ENCODE assay signal across 8 cellular contexts in genomic region chr20:38446441-38447209, GRCh38. TPM values are rescaled to one million over a fixed set of nuclear protein-coding genes. Genes with fewer than 3 reads are reported as not detected.
DNase-seq lines count a peak whose midpoint lies in the region; ATAC-seq and TF ChIP-seq lines count a peak whose summit lies in the region.

No MANE protein-coding gene starts in this region.

- intact Hi-C loops in OCI-LY7 (cut with micrococcal nuclease; ENCODE audit: unreplicated experiment) (loop anchor here (1.0 to 10.0 kb wide), 2 partner anchors 11 to 518 kb away; partner anchors contain the start of genes DHX35 and SNHG17), mucosa of descending colon (cut with DNase I, micrococcal nuclease) (no loop called here)

- POLR2A ChIA-PET in OCI-LY7 (lab: Charles Lee): interaction anchor here (0.7 to 2.8 kb wide), 6 partner anchors 9 to 26 kb away, joined by 3 to 27 read pairs (median 8); partner anchors contain the start of genes RALGAPB and SNHG17

- peak; percentile 26; the same call in 1 of the 2 replicates for TF ChIP-seq EP300 in Ishikawa (IDR thresholded peaks at IDR 0.05; ENCODE audit: borderline replicate concordance)

- H3K4me2 ChIP-seq in OCI-LY7 (ENCODE audit: low read length): peak overlapping the region; percentile 82

- peaks cover 14% of the 10 kb centered on the region; the same call in 1 of the 2 replicates for H3K79me2 ChIP-seq in OCI-LY7 (ENCODE audit: insufficient read depth, low read depth, low read length)

- peak; percentile 67 for TF ChIP-seq RAD21 in Ishikawa (IDR thresholded peaks at IDR 0.05; ENCODE audit: low read depth)

- H2AFZ ChIP-seq in OCI-LY7 (ENCODE audit: low read length): peak overlapping the region; percentile 69

- H3K9me3 ChIP-seq in OCI-LY7 (ENCODE audit: low read length) (no peaks in the 10 kb centered on the region), mucosa of descending colon (no peaks in the 10 kb centered on the region)

- H3K36me3 ChIP-seq in OCI-LY7 (ENCODE audit: insufficient read depth, low read length) (peaks cover 33% of the 10 kb centered on the region), mucosa of descending colon (ENCODE audit: low read depth) (no peaks in the 10 kb centered on the region)

- no TSS peak for BruUV-seq in OCI-LY7 (replicated peaks; lab: Mats Ljungman, UMichigan)

- H3K27ac ChIP-seq in OCI-LY7 (ENCODE audit: low read depth, low read length, poor library complexity, severe bottlenecking): peak overlapping the region; percentile 69

- H3K4me3 ChIP-seq in OCI-LY7 (ENCODE audit: low read depth, low read length, poor library complexity, severe bottlenecking): peak overlapping the region; percentile 88
- H3K4me3 ChIP-seq in epithelial cell of proximal tubule (ENCODE audit: low read depth, low read length): peak overlapping the region; percentile 80
- peak overlapping the region; percentile 81 for H3K4me3 ChIP-seq in mucosa of descending colon

- no peaks in the 10 kb centered on the region for H4K20me1 ChIP-seq in OCI-LY7 (ENCODE audit: insufficient read depth, low read length)

- peak; percentile 81 for ATAC-seq in GM21529 (IDR thresholded peaks at IDR 0.05; ENCODE audit: unreplicated experiment)
- peak; percentile 99 for ATAC-seq in mucosa of descending colon

- no peaks in the 10 kb centered on the region for H3K9me2 ChIP-seq in OCI-LY7 (ENCODE audit: insufficient read depth, low read length)

- CTCF ChIA-PET in OCI-LY7 (lab: Charles Lee; ENCODE audit: unreplicated experiment): interaction anchor here (0.6 to 1.7 kb wide), 6 partner anchors 11 to 236 kb away, joined by 3 to 10 read pairs (median 4); partner anchors contain the start of genes RALGAPB and SNHG17

- DNase-seq in DMS 273 treated with DMSO at 0.1 percent for 48 hours (lab: John Stamatoyannopoulos, UW) (peak; percentile 80), OCI-LY7 (ENCODE audit: low spot score) (peak; percentile 97), activated T-cell treated with anti-CD3 and anti-CD28 coated beads for 4 hours (peak; percentile 92), epithelial cell of proximal tubule (ENCODE audit: low read depth) (no peak), mucosa of descending colon (peak; percentile 94 to 97 (median 95))
- DNase-seq in stimulated activated CD8-positive, alpha-beta memory T cell treated with anti-CD3 and anti-CD28 coated beads, Interleukin-2, amount 100 ng/mL, for 48 hours (ENCODE audit: low read depth in 2 of 2): peak; percentile 94 to 97

- peak; percentile 92 for TF ChIP-seq CTCF in OCI-LY7 (conservative IDR thresholded peaks at IDR 0.05; ENCODE audit: low read length)
- TF ChIP-seq CTCF in epithelial cell of proximal tubule (conservative IDR thresholded peaks at IDR 0.05; ENCODE audit: low read depth, low read length): peak; percentile 84
- peak; percentile 93 for TF ChIP-seq CTCF in mucosa of descending colon (IDR thresholded peaks at IDR 0.05)

- H3K4me1 ChIP-seq in OCI-LY7 (ENCODE audit: insufficient read depth, low read length, poor library complexity, severe bottlenecking) (peaks cover 21% of the 10 kb centered on the region), mucosa of descending colon (ENCODE audit: low read depth) (peaks cover 16% of the 10 kb centered on the region)

TF ChIP-seq in Ishikawa, 13 proteins besides CTCF, POLR2A, EP300 and RAD21:
- TF ChIP-seq YY1 (IDR thresholded peaks at IDR 0.05; ENCODE audit: low read depth): peak; percentile 30; the same call in 1 of the 2 replicates
- TF ChIP-seq NFIC (IDR thresholded peaks at IDR 0.05): peak; percentile 45; the same call in 1 of the 2 replicates
- no peak for TF ChIP-seq CEBPB (IDR thresholded peaks at IDR 0.05)
- peak; percentile 86 for TF ChIP-seq MAX (IDR thresholded peaks at IDR 0.05)
- no peak for TF ChIP-seq ZBTB7A (IDR thresholded peaks at IDR 0.05; ENCODE audit: low read depth)
- TF ChIP-seq USF1 (IDR thresholded peaks at IDR 0.05): no peak
- TF ChIP-seq EGR1 (IDR thresholded peaks at IDR 0.05): no peak
- peak; percentile 98 for TF ChIP-seq TAF1 (IDR thresholded peaks at IDR 0.05; ENCODE audit: low read depth)
- peak; percentile 14; the same call in 1 of the 2 replicates for TF ChIP-seq FOXM1 (IDR thresholded peaks at IDR 0.05; ENCODE audit: borderline replicate concordance, low read depth)
- no peak for TF ChIP-seq CREB1 (IDR thresholded peaks at IDR 0.05; ENCODE audit: low read depth)
- TF ChIP-seq REST (IDR thresholded peaks at IDR 0.05; ENCODE audit: low read depth): no peak
- peak; percentile 78 for TF ChIP-seq TCF12 (IDR thresholded peaks at IDR 0.05; ENCODE audit: low read depth)
- peak; percentile 53 for TF ChIP-seq TEAD4 (IDR thresholded peaks at IDR 0.05)
TF ChIP-seq in Ishikawa: peak in this region for 7.

RNA-seq across cellular contexts. Expression of gene SNHG17, which starts 11.5 kb away (rescaled TPM):
- total RNA-seq in OCI-LY7 (2014; rRNA removed; shearing (Covaris generic)): 30.0 and 49.1 TPM in 2 replicates
- 96.3 and 111 TPM in 2 replicates for total RNA-seq in OCI-LY7 (2022)
- 9.2 and 27.9 TPM in 2 replicates for total RNA-seq in epithelial cell of proximal tubule
- total RNA-seq in mucosa of descending colon: 10 to 100 TPM; 25.9 to 28.7 (median 26.3) TPM

RNA-seq across cellular contexts. Expression of gene RALGAPB, which starts 26.0 kb away (rescaled TPM):
- total RNA-seq in OCI-LY7 (2014; rRNA removed; shearing (Covaris generic)): 19.0 and 20.9 TPM in 2 replicates
- total RNA-seq in OCI-LY7 (2022): 40.0 and 42.9 TPM in 2 replicates
- total RNA-seq in epithelial cell of proximal tubule: 17.1 and 19.1 TPM in 2 replicates
- 10 to 100 TPM; 37.7 to 44.1 (median 43.0) TPM for total RNA-seq in mucosa of descending colon
